1 cellular context compared by ENCODE assay signal in the genomic region with DNA sequence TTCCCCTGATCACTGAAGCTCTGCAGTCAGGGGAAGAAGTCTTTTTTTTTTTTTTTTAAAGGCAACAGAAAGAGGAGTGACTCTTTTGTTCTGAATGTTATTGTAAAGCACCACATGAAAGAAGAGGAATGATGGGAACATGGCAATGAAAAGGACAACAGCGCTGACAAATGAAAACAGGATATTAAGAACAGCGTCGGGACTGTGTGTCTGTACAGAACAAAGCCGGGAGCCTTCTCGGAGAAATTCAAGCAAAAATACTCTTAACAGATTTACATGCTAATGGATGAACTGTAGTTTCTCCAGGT.
TF ChIP-seq lines count a peak whose summit lies in the region.

No MANE protein-coding gene starts in this region.

TF ChIP-seq in K562, 482 proteins besides CTCF, POLR2A, EP300 and RAD21 (continued from another document):
- TF ChIP-seq, protein P1, sequence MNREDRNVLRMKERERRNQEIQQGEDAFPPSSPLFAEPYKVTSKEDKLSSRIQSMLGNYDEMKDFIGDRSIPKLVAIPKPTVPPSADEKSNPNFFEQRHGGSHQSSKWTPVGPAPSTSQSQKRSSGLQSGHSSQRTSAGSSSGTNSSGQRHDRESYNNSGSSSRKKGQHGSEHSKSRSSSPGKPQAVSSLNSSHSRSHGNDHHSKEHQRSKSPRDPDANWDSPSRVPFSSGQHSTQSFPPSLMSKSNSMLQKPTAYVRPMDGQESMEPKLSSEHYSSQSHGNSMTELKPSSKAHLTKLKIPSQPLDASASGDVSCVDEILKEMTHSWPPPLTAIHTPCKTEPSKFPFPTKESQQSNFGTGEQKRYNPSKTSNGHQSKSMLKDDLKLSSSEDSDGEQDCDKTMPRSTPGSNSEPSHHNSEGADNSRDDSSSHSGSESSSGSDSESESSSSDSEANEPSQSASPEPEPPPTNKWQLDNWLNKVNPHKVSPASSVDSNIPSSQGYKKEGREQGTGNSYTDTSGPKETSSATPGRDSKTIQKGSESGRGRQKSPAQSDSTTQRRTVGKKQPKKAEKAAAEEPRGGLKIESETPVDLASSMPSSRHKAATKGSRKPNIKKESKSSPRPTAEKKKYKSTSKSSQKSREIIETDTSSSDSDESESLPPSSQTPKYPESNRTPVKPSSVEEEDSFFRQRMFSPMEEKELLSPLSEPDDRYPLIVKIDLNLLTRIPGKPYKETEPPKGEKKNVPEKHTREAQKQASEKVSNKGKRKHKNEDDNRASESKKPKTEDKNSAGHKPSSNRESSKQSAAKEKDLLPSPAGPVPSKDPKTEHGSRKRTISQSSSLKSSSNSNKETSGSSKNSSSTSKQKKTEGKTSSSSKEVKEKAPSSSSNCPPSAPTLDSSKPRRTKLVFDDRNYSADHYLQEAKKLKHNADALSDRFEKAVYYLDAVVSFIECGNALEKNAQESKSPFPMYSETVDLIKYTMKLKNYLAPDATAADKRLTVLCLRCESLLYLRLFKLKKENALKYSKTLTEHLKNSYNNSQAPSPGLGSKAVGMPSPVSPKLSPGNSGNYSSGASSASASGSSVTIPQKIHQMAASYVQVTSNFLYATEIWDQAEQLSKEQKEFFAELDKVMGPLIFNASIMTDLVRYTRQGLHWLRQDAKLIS (CRISPR knock-in tag; IDR thresholded peaks at IDR 0.05), result no peak
- TF ChIP-seq, protein P2, sequence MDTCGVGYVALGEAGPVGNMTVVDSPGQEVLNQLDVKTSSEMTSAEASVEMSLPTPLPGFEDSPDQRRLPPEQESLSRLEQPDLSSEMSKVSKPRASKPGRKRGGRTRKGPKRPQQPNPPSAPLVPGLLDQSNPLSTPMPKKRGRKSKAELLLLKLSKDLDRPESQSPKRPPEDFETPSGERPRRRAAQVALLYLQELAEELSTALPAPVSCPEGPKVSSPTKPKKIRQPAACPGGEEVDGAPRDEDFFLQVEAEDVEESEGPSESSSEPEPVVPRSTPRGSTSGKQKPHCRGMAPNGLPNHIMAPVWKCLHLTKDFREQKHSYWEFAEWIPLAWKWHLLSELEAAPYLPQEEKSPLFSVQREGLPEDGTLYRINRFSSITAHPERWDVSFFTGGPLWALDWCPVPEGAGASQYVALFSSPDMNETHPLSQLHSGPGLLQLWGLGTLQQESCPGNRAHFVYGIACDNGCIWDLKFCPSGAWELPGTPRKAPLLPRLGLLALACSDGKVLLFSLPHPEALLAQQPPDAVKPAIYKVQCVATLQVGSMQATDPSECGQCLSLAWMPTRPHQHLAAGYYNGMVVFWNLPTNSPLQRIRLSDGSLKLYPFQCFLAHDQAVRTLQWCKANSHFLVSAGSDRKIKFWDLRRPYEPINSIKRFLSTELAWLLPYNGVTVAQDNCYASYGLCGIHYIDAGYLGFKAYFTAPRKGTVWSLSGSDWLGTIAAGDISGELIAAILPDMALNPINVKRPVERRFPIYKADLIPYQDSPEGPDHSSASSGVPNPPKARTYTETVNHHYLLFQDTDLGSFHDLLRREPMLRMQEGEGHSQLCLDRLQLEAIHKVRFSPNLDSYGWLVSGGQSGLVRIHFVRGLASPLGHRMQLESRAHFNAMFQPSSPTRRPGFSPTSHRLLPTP (IDR thresholded peaks at IDR 0.05; ENCODE audit: borderline replicate concordance, extremely low read depth, insufficient read length), result no peak
- no peak for TF ChIP-seq CBFB (CRISPR knock-in tag; IDR thresholded peaks at IDR 0.05)
- TF ChIP-seq ZNF143 (CRISPR knock-in tag; IDR thresholded peaks at IDR 0.05), result no peak
- TF ChIP-seq ETV5 (CRISPR knock-in tag; IDR thresholded peaks at IDR 0.05; ENCODE audit: low read depth), result no peak
- TF ChIP-seq, protein P3, sequence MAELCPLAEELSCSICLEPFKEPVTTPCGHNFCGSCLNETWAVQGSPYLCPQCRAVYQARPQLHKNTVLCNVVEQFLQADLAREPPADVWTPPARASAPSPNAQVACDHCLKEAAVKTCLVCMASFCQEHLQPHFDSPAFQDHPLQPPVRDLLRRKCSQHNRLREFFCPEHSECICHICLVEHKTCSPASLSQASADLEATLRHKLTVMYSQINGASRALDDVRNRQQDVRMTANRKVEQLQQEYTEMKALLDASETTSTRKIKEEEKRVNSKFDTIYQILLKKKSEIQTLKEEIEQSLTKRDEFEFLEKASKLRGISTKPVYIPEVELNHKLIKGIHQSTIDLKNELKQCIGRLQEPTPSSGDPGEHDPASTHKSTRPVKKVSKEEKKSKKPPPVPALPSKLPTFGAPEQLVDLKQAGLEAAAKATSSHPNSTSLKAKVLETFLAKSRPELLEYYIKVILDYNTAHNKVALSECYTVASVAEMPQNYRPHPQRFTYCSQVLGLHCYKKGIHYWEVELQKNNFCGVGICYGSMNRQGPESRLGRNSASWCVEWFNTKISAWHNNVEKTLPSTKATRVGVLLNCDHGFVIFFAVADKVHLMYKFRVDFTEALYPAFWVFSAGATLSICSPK (IDR thresholded peaks at IDR 0.05; ENCODE audit: borderline replicate concordance), result no peak
- TF ChIP-seq TAF9B (IDR thresholded peaks at IDR 0.05; ENCODE audit: partially characterized antibody), result no peak
- TF ChIP-seq ZNF431 (CRISPR knock-in tag; IDR thresholded peaks at IDR 0.05), result no peak
- TF ChIP-seq CCNT2 (IDR thresholded peaks at IDR 0.05; ENCODE audit: borderline replicate concordance, extremely low read depth, insufficient read length, low read depth, low read length), result no peak
- TF ChIP-seq HIVEP1 (CRISPR knock-in tag; IDR thresholded peaks at IDR 0.05), result no peak
- TF ChIP-seq HNRNPH1 (optimal IDR thresholded peaks at IDR 0.05; ENCODE audit: low read depth, low read length), result no peak
